In the genomic region with DNA sequence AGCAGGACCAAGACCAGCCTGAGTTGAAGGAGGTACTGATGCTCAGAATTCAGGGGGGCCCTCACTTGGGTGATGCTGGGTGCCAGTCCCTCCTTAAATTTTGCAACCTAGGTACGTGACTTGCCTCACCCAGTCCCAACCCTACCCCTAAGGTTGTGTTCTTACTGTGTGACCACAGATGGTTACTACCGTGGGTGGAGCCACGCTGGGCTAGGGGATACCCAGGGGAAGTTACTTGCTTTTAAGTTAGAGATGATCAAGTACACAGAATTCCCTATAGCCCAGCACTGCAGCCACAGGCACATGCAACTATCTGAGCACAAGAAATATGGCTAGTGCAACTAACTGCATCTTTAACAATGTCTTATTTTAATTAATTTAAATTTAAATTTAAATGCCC, we compare ENCODE assay signal across 17 cellular contexts. TPM values are rescaled to one million over a fixed set of nuclear protein-coding genes. Genes with fewer than 3 reads are reported as not detected.
DNase-seq lines count a peak whose midpoint lies in the region; ATAC-seq and TF ChIP-seq lines count a peak whose summit lies in the region.
"Had no signal": no experiment of that assay in that cellular context is flagged by ENCODE, and none has a peak within 500 bp of the region (broad histone marks: within the 10 kb centered on the region; RNA-seq: fewer than 3 reads in every experiment).

No MANE protein-coding gene starts in this region.

- H3K27me3 Mint-ChIP-seq in activated naive CD8-positive, alpha-beta T cell treated with anti-CD3 and anti-CD28 coated beads, Interleukin-2, amount 50 U/mL, for 24 hours = peaks cover 6% of the 10 kb centered on the region
- H3K27me3 Mint-ChIP-seq in activated naive CD8-positive, alpha-beta T cell treated with anti-CD3 and anti-CD28 coated beads for 36 hours = peaks cover 8% of the 10 kb centered on the region
- peaks cover 7 to 15% of the 10 kb centered on the region in 2 donors for H3K27me3 Mint-ChIP-seq in stimulated activated naive B cell treated with anti-CD40 and anti-IgM and Interleukin-4, amounts not matched to agents 10 μg/mL and 1 μg/mL and 100 μg/mL, for 72 hours
- no peaks in the 10 kb centered on the region for H3K27me3 Mint-ChIP-seq in WTC11 (ENCODE audit: low read depth)
- H3K27me3 Mint-ChIP-seq: activated B cell treated with CpG ODN at 0.5 μM for 24 hours, type B pancreatic cell had no signal

- no peak overlapping the region for H3K27ac Mint-ChIP-seq in activated naive CD8-positive, alpha-beta T cell treated with anti-CD3 and anti-CD28 coated beads, Interleukin-2, amount 50 U/mL, for 24 hours
- H3K27ac Mint-ChIP-seq in activated naive CD8-positive, alpha-beta T cell treated with anti-CD3 and anti-CD28 coated beads for 36 hours = no peak overlapping the region
- H3K27ac Mint-ChIP-seq in stimulated activated naive B cell treated with anti-CD40 and anti-IgM and Interleukin-4, amounts not matched to agents 10 μg/mL and 1 μg/mL and 100 μg/mL, for 72 hours = no peak overlapping the region
- no peak overlapping the region for H3K27ac Mint-ChIP-seq in WTC11
- H3K27ac Mint-ChIP-seq: activated B cell treated with CpG ODN at 0.5 μM for 24 hours, brain, T-cell, type B pancreatic cell had no signal

- DNase-seq in activated naive CD8-positive, alpha-beta T cell treated with anti-CD3 and anti-CD28 coated beads, Interleukin-2, amount 50 U/mL, for 24 hours = peak; percentile 13
- no peak for DNase-seq in activated naive CD8-positive, alpha-beta T cell treated with anti-CD3 and anti-CD28 coated beads for 36 hours
- peak; percentile 22 for DNase-seq in stimulated activated naive B cell treated with anti-CD40 and anti-IgM and Interleukin-4, amounts not matched to agents 10 μg/mL and 1 μg/mL and 100 μg/mL, for 72 hours
- DNase-seq in WTC11 (ENCODE audit: low spot score) (no peak), GOT3 (lab: John Stamatoyannopoulos, UW) (no peak), GM19240 (ENCODE audit: insufficient read length, low spot score) (no peak)
- DNase-seq: activated B cell treated with CpG ODN at 0.5 μM for 24 hours; activated effector memory CD4-positive, alpha-beta T cell treated with Interleukin-2 at 50 U/mL for 16 hours; NCI-H187 treated with DMSO at 0.1 percent for 48 hours; NCI-H526; stimulated activated CD4-positive, alpha-beta T cell treated with anti-CD3 and anti-CD28 coated beads, Interleukin-15, amount 100 ng/mL, for 24 hours; T-cell had no signal

- no peak for TF ChIP-seq CTCF in WTC11 (IDR thresholded peaks at IDR 0.05)

- ATAC-seq in activated naive CD8-positive, alpha-beta T cell treated with anti-CD3 and anti-CD28 coated beads, Interleukin-2, amount 50 U/mL, for 24 hours = peak; percentile 65
- ATAC-seq in GM21423 (IDR thresholded peaks at IDR 0.05; ENCODE audit: unreplicated experiment) (peak; percentile 73), HG03045 (IDR thresholded peaks at IDR 0.05; ENCODE audit: unreplicated experiment) (peak; percentile 81), WTC11 (no peak)
- ATAC-seq in stimulated activated naive B cell treated with anti-CD40 and anti-IgM and Interleukin-4, amounts not matched to agents 10 μg/mL and 1 μg/mL and 100 μg/mL, for 72 hours (replicated peaks) = peak; percentile 90 to 100
- ATAC-seq: T-cell had no signal

- H3K9me3 Mint-ChIP-seq in activated naive CD8-positive, alpha-beta T cell treated with anti-CD3 and anti-CD28 coated beads, Interleukin-2, amount 50 U/mL, for 24 hours = no peaks in the 10 kb centered on the region
- H3K9me3 Mint-ChIP-seq in activated naive CD8-positive, alpha-beta T cell treated with anti-CD3 and anti-CD28 coated beads for 36 hours = no peaks in the 10 kb centered on the region
- no peaks in the 10 kb centered on the region for H3K9me3 Mint-ChIP-seq in stimulated activated naive B cell treated with anti-CD40 and anti-IgM and Interleukin-4, amounts not matched to agents 10 μg/mL and 1 μg/mL and 100 μg/mL, for 72 hours
- H3K9me3 Mint-ChIP-seq in WTC11 = no peaks in the 10 kb centered on the region
- H3K9me3 Mint-ChIP-seq: activated B cell treated with CpG ODN at 0.5 μM for 24 hours, brain, T-cell had no signal

- H3K4me3 Mint-ChIP-seq in activated naive CD8-positive, alpha-beta T cell treated with anti-CD3 and anti-CD28 coated beads, Interleukin-2, amount 50 U/mL, for 24 hours = no peak overlapping the region
- no peak overlapping the region for H3K4me3 Mint-ChIP-seq in activated naive CD8-positive, alpha-beta T cell treated with anti-CD3 and anti-CD28 coated beads for 36 hours
- no peak overlapping the region for H3K4me3 Mint-ChIP-seq in stimulated activated naive B cell treated with anti-CD40 and anti-IgM and Interleukin-4, amounts not matched to agents 10 μg/mL and 1 μg/mL and 100 μg/mL, for 72 hours
- no peak overlapping the region for H3K4me3 Mint-ChIP-seq in WTC11
- H3K4me3 Mint-ChIP-seq: activated B cell treated with CpG ODN at 0.5 μM for 24 hours, brain, T-cell, type B pancreatic cell had no signal

- POLR2A ChIA-PET in WTC11 (lab: Charles Lee) = no interaction called here

- CTCF ChIA-PET in WTC11 (lab: Charles Lee) = no interaction called here

- no peaks in the 10 kb centered on the region for H3K36me3 Mint-ChIP-seq in activated naive CD8-positive, alpha-beta T cell treated with anti-CD3 and anti-CD28 coated beads, Interleukin-2, amount 50 U/mL, for 24 hours (ENCODE audit: low read depth)
- H3K36me3 Mint-ChIP-seq in activated naive CD8-positive, alpha-beta T cell treated with anti-CD3 and anti-CD28 coated beads for 36 hours = no peaks in the 10 kb centered on the region
- H3K36me3 Mint-ChIP-seq in stimulated activated naive B cell treated with anti-CD40 and anti-IgM and Interleukin-4, amounts not matched to agents 10 μg/mL and 1 μg/mL and 100 μg/mL, for 72 hours = no peaks in the 10 kb centered on the region
- no peaks in the 10 kb centered on the region for H3K36me3 Mint-ChIP-seq in WTC11
- H3K36me3 Mint-ChIP-seq: brain, T-cell, type B pancreatic cell had no signal

- H3K4me1 Mint-ChIP-seq in activated naive CD8-positive, alpha-beta T cell treated with anti-CD3 and anti-CD28 coated beads, Interleukin-2, amount 50 U/mL, for 24 hours = peaks cover 2% of the 10 kb centered on the region
- H3K4me1 Mint-ChIP-seq in activated naive CD8-positive, alpha-beta T cell treated with anti-CD3 and anti-CD28 coated beads for 36 hours = no peaks in the 10 kb centered on the region
- no peaks in the 10 kb centered on the region for H3K4me1 Mint-ChIP-seq in stimulated activated naive B cell treated with anti-CD40 and anti-IgM and Interleukin-4, amounts not matched to agents 10 μg/mL and 1 μg/mL and 100 μg/mL, for 72 hours
- H3K4me1 Mint-ChIP-seq in WTC11 = no peaks in the 10 kb centered on the region
- H3K4me1 Mint-ChIP-seq: activated B cell treated with CpG ODN at 0.5 μM for 24 hours, T-cell had no signal

TF ChIP-seq in WTC11, 78 proteins besides CTCF, POLR2A, EP300 and RAD21 (continues in another document):
- TF ChIP-seq, protein P1, sequence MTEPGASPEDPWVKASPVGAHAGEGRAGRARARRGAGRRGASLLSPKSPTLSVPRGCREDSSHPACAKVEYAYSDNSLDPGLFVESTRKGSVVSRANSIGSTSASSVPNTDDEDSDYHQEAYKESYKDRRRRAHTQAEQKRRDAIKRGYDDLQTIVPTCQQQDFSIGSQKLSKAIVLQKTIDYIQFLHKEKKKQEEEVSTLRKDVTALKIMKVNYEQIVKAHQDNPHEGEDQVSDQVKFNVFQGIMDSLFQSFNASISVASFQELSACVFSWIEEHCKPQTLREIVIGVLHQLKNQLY (CRISPR knock-in tag; IDR thresholded peaks at IDR 0.05) = no peak
- TF ChIP-seq FOXP1 (CRISPR knock-in tag; IDR thresholded peaks at IDR 0.05; ENCODE audit: borderline replicate concordance) (no peak), E2F5 (CRISPR knock-in tag; IDR thresholded peaks at IDR 0.05) (no peak), SMAD3 (CRISPR knock-in tag; IDR thresholded peaks at IDR 0.05; ENCODE audit: borderline replicate concordance) (no peak), GRHL2 (CRISPR knock-in tag; IDR thresholded peaks at IDR 0.05; ENCODE audit: insufficient replicate concordance, severe bottlenecking) (no peak), CREM (CRISPR knock-in tag; IDR thresholded peaks at IDR 0.05) (no peak), CBFB (CRISPR knock-in tag; IDR thresholded peaks at IDR 0.05; ENCODE audit: low read depth) (no peak), JAZF1 (CRISPR knock-in tag; IDR thresholded peaks at IDR 0.05) (no peak)
- TF ChIP-seq, protein P2, sequence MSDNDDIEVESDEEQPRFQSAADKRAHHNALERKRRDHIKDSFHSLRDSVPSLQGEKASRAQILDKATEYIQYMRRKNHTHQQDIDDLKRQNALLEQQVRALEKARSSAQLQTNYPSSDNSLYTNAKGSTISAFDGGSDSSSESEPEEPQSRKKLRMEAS (CRISPR knock-in tag; IDR thresholded peaks at IDR 0.05) = no peak
- TF ChIP-seq, protein P3, sequence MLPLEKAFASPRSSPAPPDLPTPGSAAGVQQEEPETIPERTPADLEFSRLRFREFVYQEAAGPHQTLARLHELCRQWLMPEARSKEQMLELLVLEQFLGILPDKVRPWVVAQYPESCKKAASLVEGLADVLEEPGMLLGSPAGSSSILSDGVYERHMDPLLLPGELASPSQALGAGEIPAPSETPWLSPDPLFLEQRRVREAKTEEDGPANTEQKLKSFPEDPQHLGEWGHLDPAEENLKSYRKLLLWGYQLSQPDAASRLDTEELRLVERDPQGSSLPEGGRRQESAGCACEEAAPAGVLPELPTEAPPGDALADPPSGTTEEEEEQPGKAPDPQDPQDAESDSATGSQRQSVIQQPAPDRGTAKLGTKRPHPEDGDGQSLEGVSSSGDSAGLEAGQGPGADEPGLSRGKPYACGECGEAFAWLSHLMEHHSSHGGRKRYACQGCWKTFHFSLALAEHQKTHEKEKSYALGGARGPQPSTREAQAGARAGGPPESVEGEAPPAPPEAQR (CRISPR knock-in tag; IDR thresholded peaks at IDR 0.05) = no peak

RNA-seq across cellular contexts. Expression of gene NXNL2, which starts 32.9 kb away (rescaled TPM):
- not detected for total RNA-seq in activated naive CD8-positive, alpha-beta T cell treated with anti-CD3 and anti-CD28 coated beads for 36 hours
- 1.9 to 2.3 TPM (median 2.2 TPM) in 3 replicates for total RNA-seq in WTC11 (2021)
- total RNA-seq: activated B cell treated with CpG ODN at 0.5 μM for 24 hours, HT-29, T-cell had no signal

Comparison
In these comparisons a context has a peak if more than half of its experiments do, and no peak if none do; other contexts are left out.
1. DNase-seq: peak in activated naive CD8-positive, alpha-beta T cell treated with anti-CD3 and anti-CD28 coated beads, Interleukin-2, amount 50 U/mL, for 24 hours (single experiment) and stimulated activated naive B cell treated with anti-CD40 and anti-IgM and Interleukin-4, amounts not matched to agents 10 μg/mL and 1 μg/mL and 100 μg/mL, for 72 hours (single experiment); none in activated naive CD8-positive, alpha-beta T cell treated with anti-CD3 and anti-CD28 coated beads for 36 hours (single experiment), WTC11 (single experiment), GOT3 (single experiment) and GM19240 (single experiment).